8 cellular contexts compared by ENCODE assay signal in the genomic region with DNA sequence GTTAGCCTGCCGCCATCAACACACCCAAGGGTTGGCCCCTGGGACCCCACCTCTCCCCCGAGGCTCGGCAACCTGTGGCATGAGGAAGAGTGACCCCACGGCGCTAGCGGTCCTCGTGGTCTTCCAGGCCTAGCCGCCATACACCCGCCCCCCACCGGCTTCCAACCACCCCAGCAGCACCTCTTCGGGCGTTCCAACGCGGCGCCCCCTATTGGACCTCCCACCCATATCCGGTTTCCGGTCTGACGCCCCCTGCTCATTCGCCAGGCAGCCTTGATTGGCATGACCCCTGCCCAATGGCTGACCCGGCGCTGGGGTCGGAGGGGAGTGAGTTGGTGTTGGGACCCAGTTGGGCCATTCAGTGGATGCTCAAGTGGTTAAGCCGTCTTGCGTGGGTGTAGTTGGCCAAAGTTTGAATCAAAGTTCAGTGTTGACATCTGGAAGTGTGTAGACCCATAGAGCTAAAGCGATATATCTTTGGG. TPM values are rescaled to one million over a fixed set of nuclear protein-coding genes. Genes with fewer than 3 reads are reported as not detected.
A peak's percentile ranks its signal among the peaks of the same experiment; 100 is the strongest.
DNase-seq lines count a peak whose midpoint lies in the region; ATAC-seq and TF ChIP-seq lines count a peak whose summit lies in the region.

TSS of gene GNAS-AS1 (minus strand) at position 210 of the 482 bp plus-strand sequence.

- DNase-seq in NT2/D1 (ENCODE audit: low read depth, low spot score) = peak; percentile 91
- DNase-seq in foreskin fibroblast = peak; percentile 89 to 94
- DNase-seq in nucleus accumbens (lab: John Stamatoyannopoulos, UW) = peak in 50 of 56 donors; percentile 5 to 81 (median 53)
- DNase-seq in MV-4-11 (lab: John Stamatoyannopoulos, UW) = no peak

- peaks cover 21% of the 10 kb centered on the region for H3K4me1 Mint-ChIP-seq in activated T-helper 17 cell treated with anti-CD3 and anti-CD28 coated beads, Interleukin-2, amount 50 U/mL, for 72 hours

- H3K27ac ChIP-seq in subcutaneous abdominal adipose tissue (ENCODE audit: low read depth, low read length) = peak within 1 kb of the TSS; percentile 10

- peak within 1 kb of the TSS; percentile 55 for H3K27ac Mint-ChIP-seq in activated T-helper 17 cell treated with anti-CD3 and anti-CD28 coated beads, Interleukin-2, amount 50 U/mL, for 72 hours

- peaks cover 36% of the 10 kb centered on the region for H3K36me3 ChIP-seq in NT2/D1 (ENCODE audit: insufficient read depth, insufficient read length, low read length)
- no peaks in the 10 kb centered on the region for H3K36me3 ChIP-seq in subcutaneous abdominal adipose tissue (ENCODE audit: control insufficient read depth in 5 of 5, insufficient read depth in 5 of 5, low read length in 5 of 5)

- H3K4me3 Mint-ChIP-seq in activated T-helper 17 cell treated with anti-CD3 and anti-CD28 coated beads, Interleukin-2, amount 50 U/mL, for 72 hours = peak within 1 kb of the TSS; percentile 84

- H3K36me3 Mint-ChIP-seq in activated T-helper 17 cell treated with anti-CD3 and anti-CD28 coated beads, Interleukin-2, amount 50 U/mL, for 72 hours (ENCODE audit: low read depth) = no peaks in the 10 kb centered on the region

- ATAC-seq in GM18499 (IDR thresholded peaks at IDR 0.05; ENCODE audit: insufficient read depth, unreplicated experiment) (peak; percentile 63), HG02852 (IDR thresholded peaks at IDR 0.05; ENCODE audit: unreplicated experiment) (peak; percentile 83)
- ATAC-seq in activated T-helper 17 cell treated with anti-CD3 and anti-CD28 coated beads, Interleukin-2, amount 50 U/mL, for 72 hours (replicated peaks) = peak; percentile 87

- H3K4me3 ChIP-seq in NT2/D1 (ENCODE audit: insufficient read length, low read depth) (peak within 1 kb of the TSS; percentile 93), foreskin fibroblast (ENCODE audit: low read depth in 1 of 2, low read length in 2 of 2) (peak within 1 kb of the TSS; percentile 67 to 73), subcutaneous abdominal adipose tissue (ENCODE audit: low read depth in 1 of 5, low read length in 5 of 5) (peak within 1 kb of the TSS; percentile 47 to 71 (median 59))

- no peaks in the 10 kb centered on the region for H3K9me3 ChIP-seq in NT2/D1 (ENCODE audit: insufficient read depth, low read length)
- no peaks in the 10 kb centered on the region for H3K9me3 ChIP-seq in subcutaneous abdominal adipose tissue (ENCODE audit: control insufficient read depth in 5 of 5, low read length in 5 of 5)

- peaks cover 24% of the 10 kb centered on the region for H3K4me1 ChIP-seq in NT2/D1 (ENCODE audit: insufficient read depth, insufficient read length)
- peaks cover 0 to 44% (median 31%) of the 10 kb centered on the region in 5 donors for H3K4me1 ChIP-seq in subcutaneous abdominal adipose tissue (ENCODE audit: control insufficient read depth in 5 of 5, insufficient read depth in 5 of 5, low read length in 5 of 5)

- H3K27me3 ChIP-seq in NT2/D1 (ENCODE audit: insufficient read depth, insufficient read length) (peaks cover 50% of the 10 kb centered on the region), subcutaneous abdominal adipose tissue (ENCODE audit: control insufficient read depth in 5 of 5, insufficient read depth in 4 of 5, low read length in 5 of 5) (peaks cover 13 to 48% (median 32%) of the 10 kb centered on the region in 5 donors)

- peak within 1 kb of the TSS; percentile 87 for H3K9ac ChIP-seq in NT2/D1 (ENCODE audit: insufficient read length, low read depth)
- peak within 1 kb of the TSS in 1 of 5 donors; percentile 35 for H3K9ac ChIP-seq in subcutaneous abdominal adipose tissue (ENCODE audit: low read length in 5 of 5)

- TF ChIP-seq CTCF in foreskin fibroblast (IDR thresholded peaks at IDR 0.05; ENCODE audit: low read depth, low read length) = no peak

- H3K9me3 Mint-ChIP-seq in activated T-helper 17 cell treated with anti-CD3 and anti-CD28 coated beads, Interleukin-2, amount 50 U/mL, for 72 hours = no peaks in the 10 kb centered on the region

- H3K27me3 Mint-ChIP-seq in activated T-helper 17 cell treated with anti-CD3 and anti-CD28 coated beads, Interleukin-2, amount 50 U/mL, for 72 hours = peaks cover 42% of the 10 kb centered on the region

RNA-seq across cellular contexts. Expression of gene GNAS-AS1, which starts in this region (rescaled TPM):
- total RNA-seq in activated T-helper 17 cell treated with anti-CD3 and anti-CD28 coated beads, Interleukin-2, amount 50 U/mL, for 72 hours = 1 to 10 TPM; 1.0 to 1.3 TPM
